ENCODE assay signal across 8 cellular contexts in the genomic region with DNA sequence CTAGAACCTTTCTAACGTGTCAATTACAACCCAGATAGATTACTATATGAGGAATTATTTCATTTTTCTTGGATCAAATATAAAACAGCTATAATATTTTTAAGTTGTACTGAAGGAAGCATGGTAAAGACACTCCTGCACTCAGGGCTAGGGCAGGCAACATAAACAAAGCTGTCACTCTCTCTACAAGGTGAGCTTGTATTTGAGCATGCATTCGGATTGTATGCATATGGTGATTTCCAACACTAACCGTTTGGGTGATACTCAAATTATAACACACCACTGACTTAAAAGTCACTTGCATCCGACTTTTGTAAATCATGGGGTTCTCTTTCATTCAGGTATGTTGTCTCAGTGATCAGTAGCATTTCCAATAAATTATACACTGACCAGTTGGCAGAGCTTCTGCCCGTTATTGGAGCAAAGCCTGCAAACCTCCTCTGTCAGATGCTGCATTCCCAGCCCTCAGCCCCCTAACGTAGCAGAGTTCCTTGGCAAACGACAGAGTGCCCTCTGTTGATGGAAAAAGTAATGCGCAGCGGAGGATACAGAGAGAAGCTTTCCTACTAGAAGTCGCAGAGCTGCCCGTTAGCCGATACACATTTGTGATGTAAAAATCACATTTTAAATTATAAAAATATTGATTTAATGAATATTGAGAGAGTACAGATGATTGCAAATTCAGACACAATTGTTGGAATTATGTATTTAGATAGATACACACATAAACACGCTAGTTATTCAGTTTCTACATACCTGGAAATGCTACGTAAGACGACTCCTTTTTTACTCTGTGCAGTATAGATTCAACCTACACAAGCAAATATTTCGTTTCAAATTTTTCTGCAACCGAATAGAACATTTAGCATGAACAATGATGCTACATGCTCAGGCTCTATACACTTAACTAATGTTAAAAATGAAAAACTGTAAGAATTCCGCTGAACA.
DNase-seq lines count a peak whose midpoint lies in the region; ATAC-seq and TF ChIP-seq lines count a peak whose summit lies in the region.

No MANE protein-coding gene starts in this region.

- TF ChIP-seq CTCF in BJ (IDR thresholded peaks at IDR 0.05; ENCODE audit: insufficient read depth, low read depth, low read length): peak; percentile 63
- TF ChIP-seq CTCF in brain (conservative IDR thresholded peaks at IDR 0.05): peak; percentile 69 to 80
- TF ChIP-seq CTCF in kidney epithelial cell (IDR thresholded peaks at IDR 0.05; ENCODE audit: insufficient read depth, low read length, poor library complexity, severe bottlenecking): peak; percentile 87

- H3K9me3 Mint-ChIP-seq in brain: no peaks in the 10 kb centered on the region

- DNase-seq in BJ (ENCODE audit: low read depth): no peak
- DNase-seq in NCI-H1092 (lab: John Stamatoyannopoulos, UW): peak; percentile 93
- peak; percentile 41 for DNase-seq in kidney epithelial cell (ENCODE audit: low read depth)
- peak; percentile 10 to 11 for DNase-seq in stimulated activated CD4-positive, alpha-beta T cell treated with anti-CD3 and anti-CD28 coated beads, Interleukin-4, amount 100 ng/mL, for 48 hours (ENCODE audit: low read depth in 2 of 2)

- POLR2A ChIA-PET in BJ (lab: Charles Lee): no interaction called here

- H3K36me3 Mint-ChIP-seq in brain: no peaks in the 10 kb centered on the region

- H3K4me3 ChIP-seq in BJ (ENCODE audit: low read depth, low read length) (no peak overlapping the region), kidney epithelial cell (ENCODE audit: low read depth, low read length) (no peak overlapping the region)

- peaks cover 36% of the 10 kb centered on the region for H3K27me3 Mint-ChIP-seq in brain

- peak overlapping the region in 3 of 5 experiments; percentile 56 to 59 (median 56) for H3K4me3 Mint-ChIP-seq in brain

- ATAC-seq in GM19035 (IDR thresholded peaks at IDR 0.05; ENCODE audit: unreplicated experiment) (peak; percentile 64), SK-N-SH treated with all-trans-retinoic acid at 6 μM for 48 hours (peak; percentile 99), GM18907 (IDR thresholded peaks at IDR 0.05; ENCODE audit: unreplicated experiment) (no peak)

- H3K27me3 ChIP-seq in BJ (ENCODE audit: control insufficient read depth, insufficient read depth, low read length) (peaks cover 1% of the 10 kb centered on the region; the same call in 1 of the 2 replicates), kidney epithelial cell (ENCODE audit: control insufficient read depth, insufficient read depth, low read length) (peaks cover 17% of the 10 kb centered on the region)

- no peaks in the 10 kb centered on the region for H3K36me3 ChIP-seq in BJ (ENCODE audit: control insufficient read depth, insufficient read depth, low read length)
- H3K36me3 ChIP-seq in kidney epithelial cell (ENCODE audit: control insufficient read depth, insufficient read depth, low read length): no peaks in the 10 kb centered on the region

- peaks cover 37% of the 10 kb centered on the region for H3K4me1 Mint-ChIP-seq in brain

- CTCF ChIA-PET in BJ (lab: Yijun Ruan, JAX): interaction anchor here (0.5 to 1.5 kb wide), 11 partner anchors 8 to 830 kb away, joined by 3 to 8 read pairs (median 3); no protein-coding TSS in a partner anchor

- no peak overlapping the region for H3K27ac Mint-ChIP-seq in brain

TF ChIP-seq in SK-N-SH treated with all-trans-retinoic acid at 6 μM for 48 hours, 23 proteins besides CTCF, POLR2A, EP300 and RAD21:
- no peak for TF ChIP-seq ZFP30 (CRISPR knock-in tag; IDR thresholded peaks at IDR 0.05)
- TF ChIP-seq GLIS3 (CRISPR knock-in tag; IDR thresholded peaks at IDR 0.05): no peak
- no peak for TF ChIP-seq ZNF565 (CRISPR knock-in tag; conservative IDR thresholded peaks at IDR 0.05; ENCODE audit: low read depth)
- no peak for TF ChIP-seq PPARA (CRISPR knock-in tag; IDR thresholded peaks at IDR 0.05; ENCODE audit: borderline replicate concordance)
- no peak for TF ChIP-seq SNAI2 (CRISPR knock-in tag; IDR thresholded peaks at IDR 0.05)
- TF ChIP-seq TCF4 (CRISPR knock-in tag; IDR thresholded peaks at IDR 0.05; ENCODE audit: borderline replicate concordance): no peak
- TF ChIP-seq, protein P1, sequence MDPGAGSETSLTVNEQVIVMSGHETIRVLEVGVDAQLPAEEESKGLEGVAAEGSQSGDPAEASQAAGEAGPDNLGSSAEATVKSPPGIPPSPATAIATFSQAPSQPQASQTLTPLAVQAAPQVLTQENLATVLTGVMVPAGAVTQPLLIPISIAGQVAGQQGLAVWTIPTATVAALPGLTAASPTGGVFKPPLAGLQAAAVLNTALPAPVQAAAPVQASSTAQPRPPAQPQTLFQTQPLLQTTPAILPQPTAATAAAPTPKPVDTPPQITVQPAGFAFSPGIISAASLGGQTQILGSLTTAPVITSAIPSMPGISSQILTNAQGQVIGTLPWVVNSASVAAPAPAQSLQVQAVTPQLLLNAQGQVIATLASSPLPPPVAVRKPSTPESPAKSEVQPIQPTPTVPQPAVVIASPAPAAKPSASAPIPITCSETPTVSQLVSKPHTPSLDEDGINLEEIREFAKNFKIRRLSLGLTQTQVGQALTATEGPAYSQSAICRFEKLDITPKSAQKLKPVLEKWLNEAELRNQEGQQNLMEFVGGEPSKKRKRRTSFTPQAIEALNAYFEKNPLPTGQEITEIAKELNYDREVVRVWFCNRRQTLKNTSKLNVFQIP (CRISPR knock-in tag; IDR thresholded peaks at IDR 0.05; ENCODE audit: borderline replicate concordance, low read depth): no peak
- no peak for TF ChIP-seq BACH2 (CRISPR knock-in tag; IDR thresholded peaks at IDR 0.05; ENCODE audit: borderline replicate concordance)
- no peak for TF ChIP-seq ARNTL (CRISPR knock-in tag; IDR thresholded peaks at IDR 0.05; ENCODE audit: borderline replicate concordance, low read depth)
- no peak for TF ChIP-seq OSR1 (CRISPR knock-in tag; IDR thresholded peaks at IDR 0.05)
- TF ChIP-seq ISL1 (CRISPR knock-in tag; IDR thresholded peaks at IDR 0.05): no peak
- no peak for TF ChIP-seq CSDC2 (CRISPR knock-in tag; IDR thresholded peaks at IDR 0.05)
- TF ChIP-seq ZNF70 (CRISPR knock-in tag; IDR thresholded peaks at IDR 0.05): no peak
- TF ChIP-seq ZC3H10 (CRISPR knock-in tag; IDR thresholded peaks at IDR 0.05): no peak
- TF ChIP-seq, protein P2, sequence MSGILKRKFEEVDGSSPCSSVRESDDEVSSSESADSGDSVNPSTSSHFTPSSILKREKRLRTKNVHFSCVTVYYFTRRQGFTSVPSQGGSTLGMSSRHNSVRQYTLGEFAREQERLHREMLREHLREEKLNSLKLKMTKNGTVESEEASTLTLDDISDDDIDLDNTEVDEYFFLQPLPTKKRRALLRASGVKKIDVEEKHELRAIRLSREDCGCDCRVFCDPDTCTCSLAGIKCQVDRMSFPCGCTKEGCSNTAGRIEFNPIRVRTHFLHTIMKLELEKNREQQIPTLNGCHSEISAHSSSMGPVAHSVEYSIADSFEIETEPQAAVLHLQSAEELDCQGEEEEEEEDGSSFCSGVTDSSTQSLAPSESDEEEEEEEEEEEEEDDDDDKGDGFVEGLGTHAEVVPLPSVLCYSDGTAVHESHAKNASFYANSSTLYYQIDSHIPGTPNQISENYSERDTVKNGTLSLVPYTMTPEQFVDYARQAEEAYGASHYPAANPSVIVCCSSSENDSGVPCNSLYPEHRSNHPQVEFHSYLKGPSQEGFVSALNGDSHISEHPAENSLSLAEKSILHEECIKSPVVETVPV (CRISPR knock-in tag; IDR thresholded peaks at IDR 0.05): no peak
- TF ChIP-seq ESRRG (CRISPR knock-in tag; IDR thresholded peaks at IDR 0.05): no peak
- TF ChIP-seq, protein P3, sequence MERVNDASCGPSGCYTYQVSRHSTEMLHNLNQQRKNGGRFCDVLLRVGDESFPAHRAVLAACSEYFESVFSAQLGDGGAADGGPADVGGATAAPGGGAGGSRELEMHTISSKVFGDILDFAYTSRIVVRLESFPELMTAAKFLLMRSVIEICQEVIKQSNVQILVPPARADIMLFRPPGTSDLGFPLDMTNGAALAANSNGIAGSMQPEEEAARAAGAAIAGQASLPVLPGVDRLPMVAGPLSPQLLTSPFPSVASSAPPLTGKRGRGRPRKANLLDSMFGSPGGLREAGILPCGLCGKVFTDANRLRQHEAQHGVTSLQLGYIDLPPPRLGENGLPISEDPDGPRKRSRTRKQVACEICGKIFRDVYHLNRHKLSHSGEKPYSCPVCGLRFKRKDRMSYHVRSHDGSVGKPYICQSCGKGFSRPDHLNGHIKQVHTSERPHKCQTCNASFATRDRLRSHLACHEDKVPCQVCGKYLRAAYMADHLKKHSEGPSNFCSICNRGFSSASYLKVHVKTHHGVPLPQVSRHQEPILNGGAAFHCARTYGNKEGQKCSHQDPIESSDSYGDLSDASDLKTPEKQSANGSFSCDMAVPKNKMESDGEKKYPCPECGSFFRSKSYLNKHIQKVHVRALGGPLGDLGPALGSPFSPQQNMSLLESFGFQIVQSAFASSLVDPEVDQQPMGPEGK (CRISPR knock-in tag; IDR thresholded peaks at IDR 0.05; ENCODE audit: borderline replicate concordance): no peak
- TF ChIP-seq RARB (CRISPR knock-in tag; IDR thresholded peaks at IDR 0.05): no peak
- no peak for TF ChIP-seq ZFP3 (CRISPR knock-in tag; IDR thresholded peaks at IDR 0.05)
